In genomic region chr22:20298110-20298802, GRCh38 we compare ENCODE assay signal across 9 cellular contexts. TPM values are rescaled to one million over a fixed set of nuclear protein-coding genes. Genes with fewer than 3 reads are reported as not detected.
A peak's percentile ranks its signal among the peaks of the same experiment; 100 is the strongest.
DNase-seq lines count a peak whose midpoint lies in the region; ATAC-seq and TF ChIP-seq lines count a peak whose summit lies in the region.
"Had no signal": no experiment of that assay in that cellular context is flagged by ENCODE, and none has a peak within 500 bp of the region (broad histone marks: within the 10 kb centered on the region; RNA-seq: fewer than 3 reads in every experiment).

No MANE protein-coding gene starts in this region.

- ATAC-seq in GM23338 (peak; percentile 14), WTC11 (peak; percentile 4), omental fat pad (ENCODE audit: low FRiP score) (no peak)

- H3K4me3 Mint-ChIP-seq in GM23338 (peak overlapping the region; percentile 76), WTC11 (peak overlapping the region; percentile 65)

- WGBS in hepatocyte (ENCODE audit: low lambda C conversion rate, missing lambda C conversion rate) = 50% methylated on average over 23 of the region's 25 CpGs

- no peaks in the 10 kb centered on the region for H3K79me2 ChIP-seq in GM23338 (replicated peaks; ENCODE audit: insufficient read depth)
- H3K79me2 ChIP-seq in hepatocyte = no peaks in the 10 kb centered on the region
- H3K79me2 ChIP-seq in MM.1S (ENCODE audit: low read length) = no peaks in the 10 kb centered on the region

- no peaks in the 10 kb centered on the region; the same call in 1 of the 2 replicates for H3K4me1 ChIP-seq in GM23338 (ENCODE audit: insufficient read depth)
- peaks cover 13% of the 10 kb centered on the region for H3K4me1 ChIP-seq in hepatocyte (ENCODE audit: insufficient read depth)
- H3K4me1 ChIP-seq in MM.1S (ENCODE audit: low read length) = no peaks in the 10 kb centered on the region
- H3K4me1 ChIP-seq: foreskin keratinocyte had no signal

- POLR2A ChIA-PET in WTC11 (lab: Charles Lee) = interaction anchor here (0.9 kb wide), 1 partner anchor 54 kb away, joined by 3 read pairs; no protein-coding TSS in a partner anchor

- H4K20me1 ChIP-seq in GM23338 (replicated peaks; ENCODE audit: insufficient read depth) (no peaks in the 10 kb centered on the region), hepatocyte (ENCODE audit: insufficient read depth, poor library complexity, severe bottlenecking) (no peaks in the 10 kb centered on the region), MM.1S (ENCODE audit: insufficient read depth, low read length) (no peaks in the 10 kb centered on the region)

- DNase-seq in GM23338 (ENCODE audit: low spot score) = peak; percentile 43
- peak; percentile 51 for DNase-seq in WTC11 (ENCODE audit: low spot score)
- no peak for DNase-seq in hepatocyte (ENCODE audit: low spot score)
- DNase-seq in retinal pigment epithelial cell (ENCODE audit: low read depth) = no peak
- DNase-seq in MM.1S = no peak
- DNase-seq in D341Med (ENCODE audit: low spot score) = no peak
- no peak for DNase-seq in omental fat pad (ENCODE audit: low spot score)
- DNase-seq: SHP77 treated with DMSO at 0.1 percent for 48 hours had no signal

- H3K9ac ChIP-seq in MM.1S (ENCODE audit: low read length) = no peak overlapping the region

- CTCF ChIA-PET in WTC11 (lab: Charles Lee) = interaction anchor here (0.6 to 2.0 kb wide), 13 partner anchors 19 to 210 kb away, joined by 3 to 14 read pairs (median 4); partner anchors contain the start of gene DGCR6L

- H2AFZ ChIP-seq in GM23338 (peak overlapping the region; percentile 92), hepatocyte (peak overlapping the region; percentile 94), MM.1S (ENCODE audit: low read length) (no peak overlapping the region)

- H3F3A ChIP-seq in GM23338 (replicated peaks; ENCODE audit: low read depth) (0 out of 2 replicates have a peak, but pooled peaks cover 3% of the 10 kb centered on the region), MM.1S (ENCODE audit: insufficient read depth, low read length) (no peaks in the 10 kb centered on the region)

- peak overlapping the region; percentile 88 for H3K4me2 ChIP-seq in GM23338
- peak overlapping the region; percentile 100 for H3K4me2 ChIP-seq in hepatocyte
- no peak overlapping the region for H3K4me2 ChIP-seq in MM.1S (ENCODE audit: low read depth, low read length)

- H3K4me1 Mint-ChIP-seq in GM23338 (peaks cover 6% of the 10 kb centered on the region; the same call in 2 of the 3 replicates), WTC11 (peaks cover 6% of the 10 kb centered on the region; the same call in 1 of the 2 replicates)

- no peak overlapping the region for H3K27ac ChIP-seq in GM23338 (ENCODE audit: low read depth)
- H3K27ac ChIP-seq in hepatocyte = no peak overlapping the region
- H3K27ac ChIP-seq in MM.1S (ENCODE audit: low read length) = no peak overlapping the region
- H3K27ac ChIP-seq: foreskin keratinocyte had no signal

- H3K36me3 Mint-ChIP-seq in GM23338 (ENCODE audit: low read depth) (no peaks in the 10 kb centered on the region), WTC11 (no peaks in the 10 kb centered on the region)

- TF ChIP-seq CTCF in GM23338 (conservative IDR thresholded peaks at IDR 0.05; ENCODE audit: low read depth in 2 of 2) = no peak
- no peak for TF ChIP-seq CTCF in WTC11 (IDR thresholded peaks at IDR 0.05)
- no peak for TF ChIP-seq CTCF in hepatocyte (IDR thresholded peaks at IDR 0.05; ENCODE audit: poor library complexity)
- no peak for TF ChIP-seq CTCF in retinal pigment epithelial cell (conservative IDR thresholded peaks at IDR 0.05; ENCODE audit: low read depth, low read length)
- TF ChIP-seq CTCF in MM.1S (IDR thresholded peaks at IDR 0.05; ENCODE audit: low read length) = no peak
- no peak for TF ChIP-seq CTCF in omental fat pad (IDR thresholded peaks at IDR 0.05)

- H3K4me3 ChIP-seq in GM23338 = peak overlapping the region; percentile 73
- H3K4me3 ChIP-seq in hepatocyte = no peak overlapping the region
- peak overlapping the region; percentile 37 for H3K4me3 ChIP-seq in retinal pigment epithelial cell (ENCODE audit: low read length)
- H3K4me3 ChIP-seq in MM.1S (ENCODE audit: low read length) = no peak overlapping the region

- H3K36me3 ChIP-seq in GM23338 (ENCODE audit: insufficient read depth) = no peaks in the 10 kb centered on the region
- H3K36me3 ChIP-seq in hepatocyte (replicated peaks; ENCODE audit: insufficient read depth, low read depth) = no peaks in the 10 kb centered on the region
- H3K36me3 ChIP-seq in MM.1S (replicated peaks; ENCODE audit: insufficient read depth, low read length) = no peaks in the 10 kb centered on the region

- H3K27me3 Mint-ChIP-seq in GM23338 (ENCODE audit: insufficient read depth, low read depth, poor library complexity) (peaks cover 42% of the 10 kb centered on the region), WTC11 (ENCODE audit: low read depth) (peaks cover 53% of the 10 kb centered on the region)

- H3K27ac Mint-ChIP-seq in GM23338 = no peak overlapping the region
- no peak overlapping the region for H3K27ac Mint-ChIP-seq in WTC11

- H3K27me3 ChIP-seq in GM23338 (ENCODE audit: insufficient read depth) (peaks cover 39% of the 10 kb centered on the region), hepatocyte (peaks cover 3% of the 10 kb centered on the region), MM.1S (replicated peaks; ENCODE audit: insufficient read depth, low read length) (peaks cover 36% of the 10 kb centered on the region)

- H3K9me3 ChIP-seq in hepatocyte (ENCODE audit: low read depth) = no peaks in the 10 kb centered on the region
- H3K9me3 ChIP-seq in MM.1S (replicated peaks; ENCODE audit: insufficient read depth, low read length) = no peaks in the 10 kb centered on the region

- H3K9me3 Mint-ChIP-seq in GM23338 (peaks cover 2% of the 10 kb centered on the region; the same call in 1 of the 3 replicates), WTC11 (no peaks in the 10 kb centered on the region)

- H3K9me2 ChIP-seq in GM23338 (ENCODE audit: insufficient read depth) (no peaks in the 10 kb centered on the region), hepatocyte (replicated peaks; ENCODE audit: insufficient read depth) (no peaks in the 10 kb centered on the region), MM.1S (replicated peaks; ENCODE audit: insufficient read depth, low read length) (no peaks in the 10 kb centered on the region)

TF ChIP-seq in GM23338, 12 proteins besides CTCF, POLR2A, EP300 and RAD21:
- TF ChIP-seq POLR2AphosphoS5 (IDR thresholded peaks at IDR 0.05; ENCODE audit: low read depth) = no peak
TF ChIP-seq in GM23338: peak in this region for 0.

TF ChIP-seq in WTC11, 78 proteins besides CTCF, POLR2A, EP300 and RAD21:
- no peak for TF ChIP-seq CREB1 (CRISPR knock-in tag; IDR thresholded peaks at IDR 0.05)
- TF ChIP-seq NFYB (CRISPR knock-in tag; conservative IDR thresholded peaks at IDR 0.05; ENCODE audit: low read depth) = no peak
- TF ChIP-seq ATF3 (CRISPR knock-in tag; conservative IDR thresholded peaks at IDR 0.05) = no peak
- TF ChIP-seq ARID4B (CRISPR knock-in tag; IDR thresholded peaks at IDR 0.05; ENCODE audit: borderline replicate concordance) = peak; percentile 18; the same call in 1 of the 2 replicates
TF ChIP-seq in WTC11: peak in this region for 1.

RNA-seq across cellular contexts. Expression of gene DGCR6L, which starts 21.6 kb away (rescaled TPM):
- total RNA-seq in GM23338 (2014; rRNA removed; shearing (Covaris generic)) = 66.3 and 72.1 TPM in 2 replicates
- 82.4 and 85.9 TPM in 2 replicates for polyA plus RNA-seq in GM23338 (2016; fragmentation: Nextera tagmentation; extraction: Ambion mirVana)
- total RNA-seq in WTC11 (2021) = 61.9 to 68.5 TPM (median 63.6 TPM) in 3 replicates
- 49.8 and 55.1 TPM in 2 replicates for total RNA-seq in hepatocyte
- polyA plus RNA-seq in hepatocyte = 93.4 and 99.0 TPM in 2 replicates
- 10 to 100 TPM; 29.7 to 67.6 (median 45.0) TPM for total RNA-seq in omental fat pad

RNA-seq across cellular contexts. Expression of gene RTN4R, which starts 30.1 kb away (rescaled TPM):
- 33.4 and 38.4 TPM in 2 replicates for total RNA-seq in GM23338 (2014; rRNA removed; shearing (Covaris generic))
- polyA plus RNA-seq in GM23338 (2016; fragmentation: Nextera tagmentation; extraction: Ambion mirVana) = 10.6 and 12.9 TPM in 2 replicates
- 23.0 to 27.0 TPM (median 25.0 TPM) in 3 replicates for total RNA-seq in WTC11 (2021)
- 7.9 and 12.8 TPM in 2 replicates for total RNA-seq in hepatocyte
- 16.9 and 18.9 TPM in 2 replicates for polyA plus RNA-seq in hepatocyte
- total RNA-seq in omental fat pad = 1 to 10 TPM in 2 of 4 donors, under 1 TPM in 2; 0.25 to 2.3 (median 1.3) TPM

Comparison
In these comparisons a context has a peak if more than half of its experiments do, and no peak if none do; other contexts are left out.
1. DNase-seq: peak in GM23338 (single experiment) and WTC11 (single experiment); none in hepatocyte (single experiment), retinal pigment epithelial cell (single experiment), MM.1S (single experiment), D341Med (single experiment) and omental fat pad (single experiment).
2. H3K4me3 ChIP-seq: peak in GM23338 (single experiment) and retinal pigment epithelial cell (single experiment); none in hepatocyte (single experiment) and MM.1S (single experiment).